ENCODE assay signal across 18 cellular contexts in genomic region chr5:150136290-150136689, GRCh38. TPM values are rescaled to one million over a fixed set of nuclear protein-coding genes. Genes with fewer than 3 reads are reported as not detected.
DNase-seq lines count a peak whose midpoint lies in the region; ATAC-seq and TF ChIP-seq lines count a peak whose summit lies in the region.
"Had no signal": no experiment of that assay in that cellular context is flagged by ENCODE, and none has a peak within 500 bp of the region (broad histone marks: within the 10 kb centered on the region; RNA-seq: fewer than 3 reads in every experiment).

No MANE protein-coding gene starts in this region.

- H3K36me3 Mint-ChIP-seq in immature natural killer cell: peaks cover 0 to 9% (median 4%) of the 10 kb centered on the region in 3 donors
- H3K36me3 Mint-ChIP-seq: stimulated activated naive B cell treated with anti-CD40 and anti-IgM and Interleukin-4, amounts not matched to agents 10 μg/mL and 1 μg/mL and 100 μg/mL, for 72 hours had no signal

- H3K4me3 Mint-ChIP-seq in immature natural killer cell: no peak overlapping the region
- H3K4me3 Mint-ChIP-seq: stimulated activated naive B cell treated with anti-CD40 and anti-IgM and Interleukin-4, amounts not matched to agents 10 μg/mL and 1 μg/mL and 100 μg/mL, for 72 hours had no signal

- in situ Hi-C loops in gastrocnemius medialis (cut with MboI; ENCODE audit: low sequenced_read_pairs in 4 of 4): no loop called here

- H3K9me3 ChIP-seq in BLaER1: no peaks in the 10 kb centered on the region
- no peaks in the 10 kb centered on the region for H3K9me3 ChIP-seq in adipocyte (ENCODE audit: control insufficient read depth, low read length)
- no peaks in the 10 kb centered on the region for H3K9me3 ChIP-seq in gastrocnemius medialis

- H3K36me3 ChIP-seq in BLaER1 (peaks cover 64% of the 10 kb centered on the region), adipocyte (ENCODE audit: control insufficient read depth, insufficient read depth, low read length, severe bottlenecking) (peaks cover 52% of the 10 kb centered on the region), gastrocnemius medialis (no peaks in the 10 kb centered on the region)

- DNase-seq in adipocyte (ENCODE audit: low read depth) (no peak), left kidney (ENCODE audit: low read depth, low spot score) (peak; percentile 43), gastrocnemius medialis (no peak), immature natural killer cell (no peak), foreskin fibroblast (no peak), kidney glomerular epithelial cell (lab: John Stamatoyannopoulos, UW) (no peak), NCI-H510A (lab: John Stamatoyannopoulos, UW) (no peak)
- DNase-seq: activated CD4-positive, alpha-beta T cell treated with anti-CD3 and anti-CD28 coated beads, Interleukin-2, amount 50 U/mL, for 1 hour; activated naive CD4-positive, alpha-beta T cell; EL; H7; NCI-H1417 treated with DMSO at 0.1 percent for 48 hours; NCI-H82; stimulated activated CD4-positive, alpha-beta T cell treated with anti-CD3 and anti-CD28 coated beads, Interleukin-12 subunit alpha, Interleukin-12 subunit beta, amount 100 ng/mL, for 4 hours; stimulated activated naive B cell treated with anti-CD40 and anti-IgM and Interleukin-4, amounts not matched to agents 10 μg/mL and 1 μg/mL and 100 μg/mL, for 72 hours had no signal

- H3K27ac Mint-ChIP-seq in immature natural killer cell: no peak overlapping the region
- H3K27ac Mint-ChIP-seq: stimulated activated naive B cell treated with anti-CD40 and anti-IgM and Interleukin-4, amounts not matched to agents 10 μg/mL and 1 μg/mL and 100 μg/mL, for 72 hours had no signal

- no peaks in the 10 kb centered on the region for H4K20me1 ChIP-seq in BLaER1

- H3K9me3 Mint-ChIP-seq in immature natural killer cell: no peaks in the 10 kb centered on the region
- H3K9me3 Mint-ChIP-seq: stimulated activated naive B cell treated with anti-CD40 and anti-IgM and Interleukin-4, amounts not matched to agents 10 μg/mL and 1 μg/mL and 100 μg/mL, for 72 hours had no signal

- no peak overlapping the region for H3K4me3 ChIP-seq in BLaER1
- H3K4me3 ChIP-seq in adipocyte (ENCODE audit: low read length): no peak overlapping the region
- H3K4me3 ChIP-seq in gastrocnemius medialis: no peak overlapping the region
- H3K4me3 ChIP-seq in foreskin fibroblast (ENCODE audit: low read depth in 1 of 2, low read length in 2 of 2): no peak overlapping the region
- H3K4me3 ChIP-seq: hepatocyte had no signal

- intact Hi-C loops in gastrocnemius medialis (cut with DNase I; ENCODE audit: low total_unique reads): loop anchor here (10.0 kb wide), 1 partner anchor 219 kb away; the partner anchor contains the start of gene TCOF1

- no peak for ATAC-seq in gastrocnemius medialis
- ATAC-seq: stimulated activated naive B cell treated with anti-CD40 and anti-IgM and Interleukin-4, amounts not matched to agents 10 μg/mL and 1 μg/mL and 100 μg/mL, for 72 hours had no signal

- no peak for TF ChIP-seq CTCF in gastrocnemius medialis (IDR thresholded peaks at IDR 0.05 in 4 of 5, conservative IDR thresholded peaks at IDR 0.05 in 1 of 5)
- no peak for TF ChIP-seq CTCF in foreskin fibroblast (IDR thresholded peaks at IDR 0.05; ENCODE audit: low read depth, low read length)

- H3K27me3 ChIP-seq in BLaER1 (no peaks in the 10 kb centered on the region), adipocyte (replicated peaks; ENCODE audit: control insufficient read depth, insufficient read depth, low read length) (no peaks in the 10 kb centered on the region), gastrocnemius medialis (no peaks in the 10 kb centered on the region)
- H3K27me3 ChIP-seq: hepatocyte had no signal

- H3K27ac ChIP-seq in BLaER1: peak overlapping the region; percentile 93
- peak overlapping the region; percentile 75 to 82 (median 78) for H3K27ac ChIP-seq in gastrocnemius medialis

- H3K4me1 ChIP-seq in BLaER1 (peaks cover 100% of the 10 kb centered on the region), adipocyte (ENCODE audit: control insufficient read depth, insufficient read depth, low read length) (peaks cover 74% of the 10 kb centered on the region), gastrocnemius medialis (peaks cover 5 to 12% of the 10 kb centered on the region in 2 donors)

- no peak for TF ChIP-seq POLR2A in gastrocnemius medialis (IDR thresholded peaks at IDR 0.05)

- H3K4me1 Mint-ChIP-seq in immature natural killer cell: peaks cover 4 to 8% of the 10 kb centered on the region in 2 donors

- peaks cover 0 to 2% (median 0%) of the 10 kb centered on the region in 3 donors for H3K27me3 Mint-ChIP-seq in immature natural killer cell (ENCODE audit: low read depth in 3 of 3)
- H3K27me3 Mint-ChIP-seq: stimulated activated naive B cell treated with anti-CD40 and anti-IgM and Interleukin-4, amounts not matched to agents 10 μg/mL and 1 μg/mL and 100 μg/mL, for 72 hours had no signal

- H3K9ac ChIP-seq in BLaER1 (peak overlapping the region; percentile 82; the same call in 1 of the 2 replicates), adipocyte (ENCODE audit: low read length) (peak overlapping the region; percentile 91)

- peak overlapping the region; percentile 100; the same call in 1 of the 2 replicates for H3K4me2 ChIP-seq in BLaER1
- H3K4me2 ChIP-seq: hepatocyte had no signal

RNA-seq across cellular contexts. Expression of gene PDGFRB, which starts 19.4 kb away (rescaled TPM):
- total RNA-seq in gastrocnemius medialis: 10 to 100 TPM; 27.9 to 58.4 (median 52.5) TPM
- polyA plus RNA-seq in immature natural killer cell: 10 to 100 TPM in 1 of 3 donors, 1 to 10 TPM in 2; 6.4 to 18.9 (median 7.1) TPM

RNA-seq across cellular contexts. Expression of gene CDX1, which starts 30.3 kb away (rescaled TPM):
- 1 to 10 TPM in 1 of 4 donors, not detected in 3; 1.5 TPM for total RNA-seq in gastrocnemius medialis
- polyA plus RNA-seq in immature natural killer cell: not detected
- polyA plus RNA-seq: keratinocyte had no signal

RNA-seq across cellular contexts. Expression of gene CSF1R, which starts 49.9 kb away (rescaled TPM):
- 10 to 100 TPM in 2 of 4 donors, 1 to 10 TPM in 2; 7.5 to 17.0 (median 9.8) TPM for total RNA-seq in gastrocnemius medialis
- polyA plus RNA-seq in immature natural killer cell: 10 to 100 TPM in 1 of 3 donors, 1 to 10 TPM in 1, under 1 TPM in 1; 0.82 to 10.4 (median 2.5) TPM
- total RNA-seq: H7 had no signal
- polyA plus RNA-seq: keratinocyte had no signal

RNA-seq across cellular contexts. Expression of gene SLC6A7, which starts 53.6 kb away (rescaled TPM):
- total RNA-seq in gastrocnemius medialis: under 1 TPM in 1 of 4 donors, not detected in 3; 0.07 TPM
- not detected for polyA plus RNA-seq in immature natural killer cell
- total RNA-seq: H7 had no signal
- polyA plus RNA-seq: keratinocyte had no signal
